In the genomic region with DNA sequence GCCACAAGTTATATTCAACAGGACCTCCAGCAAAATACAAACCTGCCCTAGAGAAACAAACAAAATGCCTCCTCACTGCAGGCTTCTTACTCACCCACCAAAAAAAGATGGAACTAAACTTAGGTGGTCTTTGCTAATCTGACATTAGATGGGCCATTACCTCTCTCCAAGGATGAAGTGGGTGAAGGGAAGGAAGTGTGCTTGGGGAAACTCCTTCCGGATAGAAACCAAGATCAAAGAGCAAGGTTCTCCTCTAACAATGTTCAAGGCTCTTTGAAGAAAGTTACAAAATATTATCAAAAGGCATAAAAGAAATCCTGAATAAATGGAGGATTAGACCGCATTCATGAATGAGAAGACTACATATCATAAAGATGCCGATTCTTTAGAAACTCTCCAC, we compare ENCODE assay signal across 25 cellular contexts.
DNase-seq lines count a peak whose midpoint lies in the region; ATAC-seq, FAIRE-seq and TF ChIP-seq lines count a peak whose summit lies in the region.
"Had no signal": no experiment of that assay in that cellular context is flagged by ENCODE, and none has a peak within 500 bp of the region (broad histone marks: within the 10 kb centered on the region; RNA-seq: fewer than 3 reads in every experiment).

No MANE protein-coding gene starts in this region.

- intact Hi-C loops in GM12878 (cut with micrococcal nuclease; ENCODE audit: unreplicated experiment) = no loop called here

- CTCF ChIA-PET in GM12878 (lab: Yijun Ruan, JAX) = no interaction called here

- H3K4me3 Mint-ChIP-seq in GM23338 = no peak overlapping the region
- H3K4me3 Mint-ChIP-seq: CD14-positive monocyte; CD4-positive, alpha-beta memory T cell; CD4-positive, CD25-positive, alpha-beta regulatory T cell; CD8-positive, alpha-beta memory T cell had no signal

- H3K4me2 ChIP-seq in GM23338 = no peak overlapping the region
- no peak overlapping the region for H3K4me2 ChIP-seq in GM12878 (ENCODE audit: control insufficient read depth, insufficient read depth)
- no peak overlapping the region for H3K4me2 ChIP-seq in keratinocyte (ENCODE audit: control insufficient read depth, extremely low read depth, insufficient read depth, low read depth, low read length)
- H3K4me2 ChIP-seq: BLaER1 had no signal

- TF ChIP-seq RAD21 in GM12878 (IDR thresholded peaks at IDR 0.05; ENCODE audit: insufficient read depth, low read depth, low read length) = no peak

- FAIRE-seq in GM12878 (lab: Jason Lieb, UNC) = no peak
- peak; percentile 5 for FAIRE-seq in keratinocyte (lab: Jason Lieb, UNC)
- FAIRE-seq: GM12892, GM18507, GM19239 had no signal

- POLR2A ChIA-PET in GM12878 (lab: Charles Lee) = no interaction called here

- no peaks in the 10 kb centered on the region for H3K36me3 Mint-ChIP-seq in GM23338 (ENCODE audit: low read depth)
- H3K36me3 Mint-ChIP-seq: CD4-positive, alpha-beta memory T cell; CD4-positive, CD25-positive, alpha-beta regulatory T cell; CD8-positive, alpha-beta memory T cell had no signal

- H3K4me1 ChIP-seq in GM23338 (ENCODE audit: insufficient read depth) (no peaks in the 10 kb centered on the region), GM12878 (ENCODE audit: control insufficient read depth, insufficient read depth, low read length) (no peaks in the 10 kb centered on the region), keratinocyte (ENCODE audit: control insufficient read depth, extremely low read depth, insufficient read depth, low read length) (no peaks in the 10 kb centered on the region)
- H3K4me1 ChIP-seq: BE2C, BLaER1 had no signal

- dilution Hi-C loops in keratinocyte (cut with MboI; ENCODE audit: extremely low pct_ligation_motif_present, low sequenced_read_pairs) = no loop called here

- SMC1A ChIA-PET in GM12878 (lab: Charles Lee; ENCODE audit: uncharacterized antibody, unreplicated experiment) = no interaction called here

- ATAC-seq in GM23338 (no peak), GM12878 (no peak)

- no peaks in the 10 kb centered on the region for H3F3A ChIP-seq in GM23338 (replicated peaks; ENCODE audit: low read depth)

- RAD21 ChIA-PET in GM12878 (lab: Charles Lee; ENCODE audit: unreplicated experiment) = interaction anchor here (0.7 kb wide), 1 partner anchor 198 kb away, joined by 3 read pairs; no protein-coding TSS in a partner anchor

- TF ChIP-seq EP300 in GM12878 (IDR thresholded peaks at IDR 0.05; ENCODE audit: borderline replicate concordance in 1 of 2, control insufficient read depth in 1 of 2, low read depth in 2 of 2, low read length in 2 of 2) = no peak

- no peaks in the 10 kb centered on the region for H3K9me1 ChIP-seq in keratinocyte (ENCODE audit: control insufficient read depth, extremely low read depth, insufficient read depth, low read length)

- H3K27me3 ChIP-seq in GM23338 (ENCODE audit: insufficient read depth) (no peaks in the 10 kb centered on the region), GM12878 (replicated peaks in 1 of 2; ENCODE audit: control insufficient read depth in 2 of 2, insufficient read depth in 2 of 2, low read length in 1 of 2) (peaks cover 0 to 1% of the 10 kb centered on the region in 2 experiments; a peak in 3 of 4 replicates), keratinocyte (ENCODE audit: control insufficient read depth, extremely low read depth, insufficient read depth, low read length) (no peaks in the 10 kb centered on the region)
- H3K27me3 ChIP-seq: BE2C, BLaER1 had no signal

- TF ChIP-seq CTCF in GM23338 (conservative IDR thresholded peaks at IDR 0.05; ENCODE audit: low read depth in 2 of 2) (no peak), GM12878 (IDR thresholded peaks at IDR 0.05 in 2 of 3, conservative IDR thresholded peaks at IDR 0.05 in 1 of 3; ENCODE audit: control insufficient read depth in 2 of 3, extremely low read depth in 1 of 3, insufficient read depth in 1 of 3, low read depth in 3 of 3, low read length in 3 of 3) (no peak), keratinocyte (optimal IDR thresholded peaks at IDR 0.05 in 1 of 3, IDR thresholded peaks at IDR 0.05 in 1 of 3, conservative IDR thresholded peaks at IDR 0.05 in 1 of 3; ENCODE audit: extremely low read depth in 1 of 3, insufficient read depth in 2 of 3, low read length in 3 of 3) (no peak)

- no peak for TF ChIP-seq POLR2A in GM12878 (IDR thresholded peaks at IDR 0.05; ENCODE audit: low read depth, low read length)

- H2AFZ ChIP-seq in GM23338 (0 out of 2 replicates have a peak overlapping the region, but pooled peaks have one; percentile 21), GM12878 (ENCODE audit: control insufficient read depth, low read depth, low read length) (no peak overlapping the region), keratinocyte (ENCODE audit: control insufficient read depth, low read length) (no peak overlapping the region)

- H3K27ac ChIP-seq in GM23338 (ENCODE audit: low read depth) (no peak overlapping the region), GM12878 (ENCODE audit: control insufficient read depth, insufficient read depth) (no peak overlapping the region), keratinocyte (ENCODE audit: control insufficient read depth, insufficient read depth, low read length) (no peak overlapping the region)
- H3K27ac ChIP-seq: BLaER1 had no signal

- no peaks in the 10 kb centered on the region for H4K20me1 ChIP-seq in GM23338 (replicated peaks; ENCODE audit: insufficient read depth)
- H4K20me1 ChIP-seq in GM12878 (ENCODE audit: control insufficient read depth, insufficient read depth) = no peaks in the 10 kb centered on the region
- H4K20me1 ChIP-seq in keratinocyte (ENCODE audit: control insufficient read depth, extremely low read depth, insufficient read depth, low read length) = no peaks in the 10 kb centered on the region
- H4K20me1 ChIP-seq: BLaER1 had no signal

- H3K9me2 ChIP-seq in GM23338 (ENCODE audit: insufficient read depth) = peaks cover 10% of the 10 kb centered on the region

- no TSS peak for BruUV-seq in GM12878 (replicated peaks; lab: Mats Ljungman, UMichigan)

- no peak overlapping the region for H3K4me3 ChIP-seq in GM23338
- no peak overlapping the region for H3K4me3 ChIP-seq in GM12878
- H3K4me3 ChIP-seq in keratinocyte (ENCODE audit: control insufficient read depth in 2 of 3, extremely low read depth in 1 of 3, insufficient read depth in 2 of 3, low read depth in 1 of 3, low read length in 3 of 3) = no peak overlapping the region
- H3K4me3 ChIP-seq: BLaER1 had no signal

- no peak for DNase-seq in GM23338 (ENCODE audit: low spot score)
- DNase-seq in GM12878 (ENCODE audit: low read depth, low spot score) = no peak
- no peak for DNase-seq in keratinocyte (ENCODE audit: low read depth, low spot score)
- no peak for DNase-seq in stimulated activated CD4-positive, alpha-beta T cell treated with anti-CD3 and anti-CD28 coated beads, Interleukin-12 subunit alpha, Interleukin-12 subunit beta, amount 100 ng/mL, for 4 hours
- no peak for DNase-seq in G401 (ENCODE audit: low spot score)
- DNase-seq: 8988T; ACHN; BE2C; C1 segment of cervical spinal cord; CD4-positive, alpha-beta memory T cell; CD4-positive, CD25-positive, alpha-beta regulatory T cell; CD8-positive, alpha-beta memory T cell; COR-L47; DMS 273 treated with DMSO at 0.1 percent for 48 hours; DMS153; DMS53; DMS79; DND-41; EL; GF-D8 had no signal

- peaks cover 4% of the 10 kb centered on the region for H3K27me3 Mint-ChIP-seq in GM23338 (ENCODE audit: insufficient read depth, low read depth, poor library complexity)

- H3K9me3 ChIP-seq in GM12878 (replicated peaks; ENCODE audit: control insufficient read depth, insufficient read depth, low read length) (no peaks in the 10 kb centered on the region), keratinocyte (ENCODE audit: control insufficient read depth, low read depth, low read length) (no peaks in the 10 kb centered on the region)
- H3K9me3 ChIP-seq: BE2C, BLaER1 had no signal

- WGBS in GM12878 (ENCODE audit: insufficient coverage, insufficient replicate concordance, low lambda C conversion rate, missing lambda C conversion rate) = 90% methylated on average over 3 of the region's 3 CpGs

- H3K9ac ChIP-seq in GM12878 (ENCODE audit: control insufficient read depth, insufficient read depth, low read length) (no peak overlapping the region), keratinocyte (ENCODE audit: control insufficient read depth, extremely low read depth, insufficient read depth, low read length) (no peak overlapping the region)
- H3K9ac ChIP-seq: BLaER1 had no signal

- no peak overlapping the region for H3K27ac Mint-ChIP-seq in GM23338
- H3K27ac Mint-ChIP-seq: CD4-positive, alpha-beta memory T cell; CD4-positive, CD25-positive, alpha-beta regulatory T cell had no signal

- in situ Hi-C loops in GM12878 (cut with MboI) (no loop called here), G401 (cut with HindIII; ENCODE audit: low sequenced_read_pairs) (no loop called here)

- H3K79me2 ChIP-seq in GM23338 (replicated peaks; ENCODE audit: insufficient read depth) = no peaks in the 10 kb centered on the region
- H3K79me2 ChIP-seq in GM12878 (ENCODE audit: control insufficient read depth, insufficient read depth, low read length) = no peaks in the 10 kb centered on the region
- no peaks in the 10 kb centered on the region for H3K79me2 ChIP-seq in keratinocyte (ENCODE audit: control insufficient read depth, insufficient read depth, low read length)

- H3K4me1 Mint-ChIP-seq in GM23338 = no peaks in the 10 kb centered on the region
- H3K4me1 Mint-ChIP-seq: CD4-positive, alpha-beta memory T cell; CD4-positive, CD25-positive, alpha-beta regulatory T cell; CD8-positive, alpha-beta memory T cell had no signal

- H3K9me3 Mint-ChIP-seq in GM23338 = no peaks in the 10 kb centered on the region
- H3K9me3 Mint-ChIP-seq: CD4-positive, alpha-beta memory T cell; CD4-positive, CD25-positive, alpha-beta regulatory T cell; CD8-positive, alpha-beta memory T cell had no signal

- H3K36me3 ChIP-seq in GM23338 (ENCODE audit: insufficient read depth) (no peaks in the 10 kb centered on the region), GM12878 (ENCODE audit: control insufficient read depth in 2 of 2, insufficient read depth in 2 of 2, low read length in 1 of 2) (no peaks in the 10 kb centered on the region), keratinocyte (ENCODE audit: control insufficient read depth in 2 of 2, extremely low read depth in 1 of 2, insufficient read depth in 2 of 2, low read length in 2 of 2) (no peaks in the 10 kb centered on the region)
- H3K36me3 ChIP-seq: BE2C, BLaER1 had no signal

TF ChIP-seq in GM23338, 12 proteins besides CTCF, POLR2A, EP300 and RAD21 (continues in another document):
- no peak for TF ChIP-seq CREB1 (CRISPR knock-in tag; IDR thresholded peaks at IDR 0.05; ENCODE audit: low read depth)

TF ChIP-seq in GM12878, 131 proteins besides CTCF, POLR2A, EP300 and RAD21:
- TF ChIP-seq BHLHE40 (IDR thresholded peaks at IDR 0.05; ENCODE audit: borderline replicate concordance in 1 of 2, low read depth in 2 of 2, low read length in 1 of 2) (no peak), GABPA (IDR thresholded peaks at IDR 0.05; ENCODE audit: low read depth) (0 out of 2 replicates have a peak, but pooled peaks have one; percentile 20)
